In the genomic region with DNA sequence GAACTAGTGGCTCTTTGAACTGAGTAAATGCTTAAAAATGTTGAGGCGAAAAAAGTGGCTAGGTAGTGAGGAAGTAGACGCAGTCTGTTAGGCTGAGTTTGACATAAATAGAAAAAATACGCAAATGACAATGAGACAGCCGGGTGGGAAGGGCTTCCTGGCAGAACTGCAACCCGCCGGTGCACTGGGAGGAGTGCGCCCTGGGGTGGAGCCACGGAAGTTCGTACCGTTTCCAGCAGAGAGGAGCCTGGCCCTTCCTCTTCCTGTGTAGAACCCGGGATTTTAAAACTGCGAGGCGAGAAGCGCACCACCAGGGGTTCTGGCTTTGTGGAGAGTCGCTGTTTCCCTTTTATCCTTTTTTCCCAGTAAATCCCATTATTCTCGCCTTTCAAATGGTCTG, we compare ENCODE assay signal across 8 cellular contexts.
A peak's percentile ranks its signal among the peaks of the same experiment; 100 is the strongest.
DNase-seq lines count a peak whose midpoint lies in the region; ATAC-seq and TF ChIP-seq lines count a peak whose summit lies in the region.

No MANE protein-coding gene starts in this region.

- peak overlapping the region; percentile 35 for H3K4me2 ChIP-seq in osteoblast (ENCODE audit: insufficient read depth, low read length)

- H3K27me3 Mint-ChIP-seq in CD4-positive, alpha-beta T cell, result no peaks in the 10 kb centered on the region
- H3K27me3 Mint-ChIP-seq in CD8-positive, alpha-beta memory T cell, result peaks cover 0 to 1% of the 10 kb centered on the region in 2 donors

- no peaks in the 10 kb centered on the region for H4K20me1 ChIP-seq in osteoblast (ENCODE audit: insufficient read depth, low read length)

- CTCF ChIA-PET in CD4-positive, alpha-beta T cell (lab: Charles Lee), result no interaction called here
- CTCF ChIA-PET in CD8-positive, alpha-beta memory T cell (lab: Charles Lee), result no interaction called here

- no peaks in the 10 kb centered on the region for H3K36me3 Mint-ChIP-seq in CD4-positive, alpha-beta T cell (ENCODE audit: low read depth)
- H3K36me3 Mint-ChIP-seq in CD8-positive, alpha-beta memory T cell, result no peaks in the 10 kb centered on the region

- no peaks in the 10 kb centered on the region for H3K27me3 ChIP-seq in brain microvascular endothelial cell (replicated peaks)
- no peaks in the 10 kb centered on the region for H3K27me3 ChIP-seq in osteoblast (ENCODE audit: insufficient read depth, low read length)
- H3K27me3 ChIP-seq in CD4-positive, alpha-beta T cell (ENCODE audit: control insufficient read depth, insufficient read depth, low read length), result no peaks in the 10 kb centered on the region
- H3K27me3 ChIP-seq in CD8-positive, alpha-beta memory T cell (ENCODE audit: insufficient read depth, low read length, poor library complexity, severe bottlenecking), result no peaks in the 10 kb centered on the region

- ATAC-seq in GM19035 (IDR thresholded peaks at IDR 0.05; ENCODE audit: unreplicated experiment) (peak; percentile 86), HG03045 (IDR thresholded peaks at IDR 0.05; ENCODE audit: unreplicated experiment) (peak; percentile 94)
- ATAC-seq in CD4-positive, alpha-beta T cell (ENCODE audit: poor library complexity), result no peak

- POLR2A ChIA-PET in CD4-positive, alpha-beta T cell (lab: Charles Lee), result no interaction called here
- POLR2A ChIA-PET in CD8-positive, alpha-beta memory T cell (lab: Charles Lee), result no interaction called here

- in situ Hi-C loops in brain microvascular endothelial cell (cut with HindIII; ENCODE audit: low pct_ligation_motif_present, low sequenced_read_pairs), result no loop called here

- TF ChIP-seq CTCF in brain microvascular endothelial cell (IDR thresholded peaks at IDR 0.05; ENCODE audit: low read depth, low read length, missing control alignments) (peak; percentile 40), osteoblast (IDR thresholded peaks at IDR 0.05; ENCODE audit: extremely low read depth, low read depth, low read length) (no peak)
- TF ChIP-seq CTCF in CD4-positive, alpha-beta T cell (IDR thresholded peaks at IDR 0.05), result no peak

- peak overlapping the region; percentile 45 for H2AFZ ChIP-seq in osteoblast (ENCODE audit: low read length)

- H3K4me3 Mint-ChIP-seq in CD4-positive, alpha-beta T cell, result no peak overlapping the region
- no peak overlapping the region for H3K4me3 Mint-ChIP-seq in CD8-positive, alpha-beta memory T cell

- H3K9me3 ChIP-seq in osteoblast (ENCODE audit: low read depth, low read length), result no peaks in the 10 kb centered on the region
- no peaks in the 10 kb centered on the region for H3K9me3 ChIP-seq in CD4-positive, alpha-beta T cell (ENCODE audit: control insufficient read depth, low read length)
- H3K9me3 ChIP-seq in CD8-positive, alpha-beta memory T cell (ENCODE audit: low read length), result no peaks in the 10 kb centered on the region

- no peaks in the 10 kb centered on the region for H3K9me3 Mint-ChIP-seq in CD4-positive, alpha-beta T cell
- H3K9me3 Mint-ChIP-seq in CD8-positive, alpha-beta memory T cell, result peaks cover 0 to 19% (median 5%) of the 10 kb centered on the region in 5 donors

- H3K4me3 ChIP-seq in brain microvascular endothelial cell (ENCODE audit: low read depth, low read length) (peak overlapping the region; percentile 34), osteoblast (ENCODE audit: insufficient read depth, low read length) (no peak overlapping the region)
- no peak overlapping the region for H3K4me3 ChIP-seq in CD8-positive, alpha-beta memory T cell (ENCODE audit: low read length)

- no peaks in the 10 kb centered on the region for H3K4me1 ChIP-seq in osteoblast (ENCODE audit: insufficient read depth, low read length)
- no peaks in the 10 kb centered on the region for H3K4me1 ChIP-seq in CD8-positive, alpha-beta memory T cell (ENCODE audit: insufficient read depth, low read length)

- no peak overlapping the region for H3K27ac ChIP-seq in brain microvascular endothelial cell
- H3K27ac ChIP-seq in osteoblast (ENCODE audit: low read depth, low read length), result no peak overlapping the region
- no peak overlapping the region for H3K27ac ChIP-seq in CD4-positive, alpha-beta T cell (ENCODE audit: low read depth, low read length)
- H3K27ac ChIP-seq in CD8-positive, alpha-beta memory T cell (ENCODE audit: low read depth, low read length), result no peak overlapping the region

- intact Hi-C loops in CD4-positive, alpha-beta T cell (cut with DNase I, micrococcal nuclease), result no loop called here

- H3K36me3 ChIP-seq in brain microvascular endothelial cell (replicated peaks), result no peaks in the 10 kb centered on the region
- H3K36me3 ChIP-seq in osteoblast (ENCODE audit: insufficient read depth, low read length), result no peaks in the 10 kb centered on the region
- H3K36me3 ChIP-seq in CD8-positive, alpha-beta memory T cell (ENCODE audit: insufficient read depth, low read length), result no peaks in the 10 kb centered on the region

- H3K4me1 Mint-ChIP-seq in CD4-positive, alpha-beta T cell (ENCODE audit: low read depth), result no peaks in the 10 kb centered on the region
- H3K4me1 Mint-ChIP-seq in CD8-positive, alpha-beta memory T cell, result no peaks in the 10 kb centered on the region

- no peak for DNase-seq in brain microvascular endothelial cell
- no peak for DNase-seq in osteoblast (ENCODE audit: insufficient read length, low spot score, missing footprints)
- DNase-seq in CD4-positive, alpha-beta T cell, result no peak
- no peak for DNase-seq in NCI-H187 treated with DMSO at 0.1 percent for 48 hours (lab: John Stamatoyannopoulos, UW)
- DNase-seq in CD8-positive, alpha-beta memory T cell, result no peak
- DNase-seq in middle frontal gyrus (ENCODE audit: extremely low spot score, low spot score), result no peak

- no peak overlapping the region for H3K27ac Mint-ChIP-seq in CD4-positive, alpha-beta T cell
- no peak overlapping the region for H3K27ac Mint-ChIP-seq in CD8-positive, alpha-beta memory T cell

- H3K79me2 ChIP-seq in osteoblast (ENCODE audit: insufficient read depth, low read length), result no peaks in the 10 kb centered on the region
